In genomic region chr2:31219131-31219969, GRCh38 we compare ENCODE assay signal across 9 cellular contexts. TPM values are rescaled to one million over a fixed set of nuclear protein-coding genes. Genes with fewer than 3 reads are reported as not detected.
DNase-seq lines count a peak whose midpoint lies in the region; ATAC-seq, FAIRE-seq and TF ChIP-seq lines count a peak whose summit lies in the region.
"Had no signal": no experiment of that assay in that cellular context is flagged by ENCODE, and none has a peak within 500 bp of the region (broad histone marks: within the 10 kb centered on the region; RNA-seq: fewer than 3 reads in every experiment).

No MANE protein-coding gene starts in this region.

- no peaks in the 10 kb centered on the region for H3K9me3 Mint-ChIP-seq in stimulated activated naive CD8-positive, alpha-beta T cell treated with anti-CD3 and anti-CD28 coated beads, Interleukin-15, amount 100 ng/mL, for 72 hours
- H3K9me3 Mint-ChIP-seq in activated naive CD4-positive, alpha-beta T cell treated with anti-CD3 and anti-CD28 coated beads for 36 hours: no peaks in the 10 kb centered on the region

- no peaks in the 10 kb centered on the region for H4K20me1 ChIP-seq in GM12878 (ENCODE audit: control insufficient read depth, insufficient read depth)

- peaks cover 29% of the 10 kb centered on the region for H3K27me3 Mint-ChIP-seq in stimulated activated naive CD8-positive, alpha-beta T cell treated with anti-CD3 and anti-CD28 coated beads, Interleukin-15, amount 100 ng/mL, for 72 hours
- peaks cover 14% of the 10 kb centered on the region for H3K27me3 Mint-ChIP-seq in activated naive CD4-positive, alpha-beta T cell treated with anti-CD3 and anti-CD28 coated beads for 36 hours (ENCODE audit: low read depth)

- peaks cover 30% of the 10 kb centered on the region for H3K4me1 Mint-ChIP-seq in stimulated activated naive CD8-positive, alpha-beta T cell treated with anti-CD3 and anti-CD28 coated beads, Interleukin-15, amount 100 ng/mL, for 72 hours
- peaks cover 14% of the 10 kb centered on the region for H3K4me1 Mint-ChIP-seq in activated naive CD4-positive, alpha-beta T cell treated with anti-CD3 and anti-CD28 coated beads for 36 hours (ENCODE audit: low read depth)

- POLR2A ChIA-PET in GM12878 (lab: Charles Lee): interaction anchor here (0.9 to 1.4 kb wide), 3 partner anchors 11 to 37 kb away, joined by 3 to 5 read pairs (median 4); partner anchors contain the start of gene EHD3

- H3K9ac ChIP-seq in GM12878 (ENCODE audit: control insufficient read depth, insufficient read depth, low read length): peak overlapping the region; percentile 21; the same call in 1 of the 2 replicates

- BruUV-seq in GM12878 (replicated peaks; lab: Mats Ljungman, UMichigan): no TSS peak

- no peak overlapping the region for H3K27ac Mint-ChIP-seq in stimulated activated naive CD8-positive, alpha-beta T cell treated with anti-CD3 and anti-CD28 coated beads, Interleukin-15, amount 100 ng/mL, for 72 hours
- H3K27ac Mint-ChIP-seq in activated naive CD4-positive, alpha-beta T cell treated with anti-CD3 and anti-CD28 coated beads for 36 hours: no peak overlapping the region

- H3K9me3 ChIP-seq in GM12878 (replicated peaks; ENCODE audit: control insufficient read depth, insufficient read depth, low read length) (no peaks in the 10 kb centered on the region), vagina (no peaks in the 10 kb centered on the region)

- CTCF ChIA-PET in GM12878 (lab: Yijun Ruan, JAX): interaction anchor here (2.2 to 2.6 kb wide), 2 partner anchors 14 to 49 kb away, joined by 11 to 13 read pairs; partner anchors contain the start of gene EHD3
- CTCF ChIA-PET in activated naive CD4-positive, alpha-beta T cell treated with anti-CD3 and anti-CD28 coated beads for 36 hours (lab: Charles Lee): no interaction called here

- H3K4me3 Mint-ChIP-seq in stimulated activated naive CD8-positive, alpha-beta T cell treated with anti-CD3 and anti-CD28 coated beads, Interleukin-15, amount 100 ng/mL, for 72 hours: no peak overlapping the region
- no peak overlapping the region for H3K4me3 Mint-ChIP-seq in activated naive CD4-positive, alpha-beta T cell treated with anti-CD3 and anti-CD28 coated beads for 36 hours

- H3K79me2 ChIP-seq in GM12878 (ENCODE audit: control insufficient read depth, insufficient read depth, low read length): no peaks in the 10 kb centered on the region

- no peak for TF ChIP-seq RAD21 in GM12878 (IDR thresholded peaks at IDR 0.05; ENCODE audit: insufficient read depth, low read depth, low read length)

- peak overlapping the region; percentile 65 for H3K4me2 ChIP-seq in GM12878 (ENCODE audit: control insufficient read depth, insufficient read depth)

- peak; percentile 19 for ATAC-seq in stimulated activated naive CD8-positive, alpha-beta T cell treated with anti-CD3 and anti-CD28 coated beads, Interleukin-15, Interleukin-2, amounts not matched to agents 100 U/mL and 50 U/mL, for 24 hours
- ATAC-seq in stimulated activated naive CD8-positive, alpha-beta T cell treated with anti-CD3 and anti-CD28 coated beads, Interleukin-15, amount 100 ng/mL, for 72 hours: no peak
- ATAC-seq in HG03064 (IDR thresholded peaks at IDR 0.05; ENCODE audit: low read depth, unreplicated experiment) (peak; percentile 66), GM12878 (peak; percentile 80)

- H3K4me3 ChIP-seq in GM12878 (0 out of 2 replicates have a peak overlapping the region, but pooled peaks have one; percentile 2), vagina (no peak overlapping the region)

- TF ChIP-seq EP300 in GM12878 (IDR thresholded peaks at IDR 0.05; ENCODE audit: borderline replicate concordance in 1 of 2, control insufficient read depth in 1 of 2, low read depth in 2 of 2, low read length in 2 of 2): peak; percentile 28 to 48; a peak in 3 of 4 replicates

- H3K4me1 ChIP-seq in GM12878 (ENCODE audit: control insufficient read depth, insufficient read depth, low read length): peaks cover 50% of the 10 kb centered on the region
- no peaks in the 10 kb centered on the region for H3K4me1 ChIP-seq in vagina

- no peak for TF ChIP-seq POLR2A in GM12878 (IDR thresholded peaks at IDR 0.05; ENCODE audit: low read depth, low read length)
- TF ChIP-seq POLR2A in vagina (IDR thresholded peaks at IDR 0.05): no peak

- SMC1A ChIA-PET in GM12878 (lab: Charles Lee; ENCODE audit: uncharacterized antibody, unreplicated experiment): interaction anchor here (1.2 to 2.6 kb wide), 6 partner anchors 15 to 111 kb away, joined by 3 to 6 read pairs (median 4); partner anchors contain the start of gene EHD3

- in situ Hi-C loops in GM12878 (cut with MboI): no loop called here

- no peak for DNase-seq in stimulated activated naive CD8-positive, alpha-beta T cell treated with anti-CD3 and anti-CD28 coated beads, Interleukin-15, Interleukin-2, amounts not matched to agents 100 U/mL and 50 U/mL, for 24 hours
- no peak for DNase-seq in stimulated activated naive CD8-positive, alpha-beta T cell treated with anti-CD3 and anti-CD28 coated beads, Interleukin-15, amount 100 ng/mL, for 72 hours
- DNase-seq in GM12878 (ENCODE audit: low read depth, low spot score) (peak; percentile 79), vagina (ENCODE audit: extremely low spot score in 2 of 2) (peak; percentile 62 to 79), NCI-H2227 (lab: John Stamatoyannopoulos, UW; ENCODE audit: unreplicated experiment) (no peak), NCI-H446 treated with DMSO at 0.1 percent for 48 hours (lab: John Stamatoyannopoulos, UW) (no peak)
- DNase-seq in activated naive CD4-positive, alpha-beta T cell treated with anti-CD3 and anti-CD28 coated beads for 36 hours: no peak
- DNase-seq: foreskin fibroblast had no signal

- H3K36me3 ChIP-seq in GM12878 (ENCODE audit: control insufficient read depth in 2 of 2, insufficient read depth in 2 of 2, low read length in 1 of 2) (no peaks in the 10 kb centered on the region), vagina (no peaks in the 10 kb centered on the region)

- H3K27ac ChIP-seq in GM12878 (ENCODE audit: control insufficient read depth, insufficient read depth): peak overlapping the region; percentile 52
- H3K27ac ChIP-seq in vagina: no peak overlapping the region

- TF ChIP-seq CTCF in GM12878 (IDR thresholded peaks at IDR 0.05 in 2 of 3, conservative IDR thresholded peaks at IDR 0.05 in 1 of 3; ENCODE audit: control insufficient read depth in 2 of 3, extremely low read depth in 1 of 3, insufficient read depth in 1 of 3, low read depth in 3 of 3, low read length in 3 of 3): no peak
- no peak for TF ChIP-seq CTCF in vagina (IDR thresholded peaks at IDR 0.05)

- 2% methylated on average over 11 of the region's 11 CpGs for WGBS in GM12878 (ENCODE audit: insufficient coverage, insufficient replicate concordance, low lambda C conversion rate, missing lambda C conversion rate)

- peak; percentile 86 for FAIRE-seq in GM12878 (lab: Jason Lieb, UNC)

- H3K27me3 ChIP-seq in GM12878 (replicated peaks in 1 of 2; ENCODE audit: control insufficient read depth in 2 of 2, insufficient read depth in 2 of 2, low read length in 1 of 2): no peaks in the 10 kb centered on the region
- H3K27me3 ChIP-seq in vagina: no peaks in the 10 kb centered on the region

- intact Hi-C loops in GM12878 (cut with micrococcal nuclease; ENCODE audit: unreplicated experiment) (loop anchor here (1.0 to 5.0 kb wide), 2 partner anchors 37 to 113 kb away; no protein-coding TSS in a partner anchor), vagina (cut with DNase I) (no loop called here)
- intact Hi-C loops in activated naive CD4-positive, alpha-beta T cell treated with anti-CD3 and anti-CD28 coated beads for 36 hours (cut with micrococcal nuclease): no loop called here

- RAD21 ChIA-PET in GM12878 (lab: Charles Lee; ENCODE audit: unreplicated experiment): interaction anchor here (0.6 to 1.0 kb wide), 2 partner anchors 11 to 37 kb away, joined by 3 to 4 read pairs; no protein-coding TSS in a partner anchor

- no peaks in the 10 kb centered on the region for H3K36me3 Mint-ChIP-seq in activated naive CD4-positive, alpha-beta T cell treated with anti-CD3 and anti-CD28 coated beads for 36 hours (ENCODE audit: low read depth)

- H2AFZ ChIP-seq in GM12878 (ENCODE audit: control insufficient read depth, low read depth, low read length): no peak overlapping the region

RNA-seq across cellular contexts. Expression of gene CAPN14, which starts 2.0 kb away (rescaled TPM):
- total RNA-seq in GM12878 (2013; cell fraction: nucleolus; rRNA removed): 2.8 and 3.2 TPM in 2 replicates
- total RNA-seq in GM12878 (2014; rRNA removed) (1.1 and 1.4 TPM in 2 replicates), GM12878 (2014; rRNA removed; fragmentation: Illumina TruSeq; extraction: Trizol) (1.3 and 1.4 TPM in 2 replicates), GM12878 (2021) (1.3 and 1.5 TPM in 2 replicates), vagina (4.7 TPM)
- 0.16 TPM for polyA plus RNA-seq in GM12878 (2011; ENCODE audit: low read depth)
- polyA plus RNA-seq in GM12878 (2011; rRNA removed) (1.2 and 1.5 TPM in 2 replicates), GM12878 (2014; fragmentation: Illumina TruSeq; extraction: Trizol) (1.5 and 1.8 TPM in 2 replicates), GM12878 (2014; fragmentation: Nextera tagmentation; extraction: Ambion mirVana) (under 1 TPM; 0.08 to 0.22 TPM), GM12878 (2014; rRNA removed) (1.4 TPM in 2 replicates), GM12878 (2016; fragmentation: Nextera tagmentation; extraction: Ambion mirVana) (under 1 TPM; 0.64 to 0.72 TPM)
- polyA plus RNA-seq in GM12878 (2011; cell fraction: cytosol; rRNA removed): 0.90 and 1.0 TPM in 2 replicates
- 2.1 and 2.2 TPM in 2 replicates for polyA plus RNA-seq in GM12878 (2011; cell fraction: nucleus; rRNA removed)
- polyA plus RNA-seq in GM12878 (2012): 0.29 and 0.34 TPM in 2 replicates
- 1.2 and 1.4 TPM in 2 replicates for polyA minus RNA-seq in GM12878 (2011; rRNA and poly(A)+ RNA removed)
- 0.40 TPM in 1 of 2 replicates, not detected in the other for polyA minus RNA-seq in GM12878 (2011; cell fraction: cytosol; rRNA and poly(A)+ RNA removed)
- 0.85 and 1.5 TPM in 2 replicates for polyA minus RNA-seq in GM12878 (2011; cell fraction: nucleus; rRNA and poly(A)+ RNA removed)
- 1 to 10 TPM; 1.1 TPM for total RNA-seq in activated naive CD4-positive, alpha-beta T cell treated with anti-CD3 and anti-CD28 coated beads for 36 hours

RNA-seq across cellular contexts. Expression of gene EHD3, which starts 14.6 kb away (rescaled TPM):
- 4.6 and 4.9 TPM in 2 replicates for total RNA-seq in GM12878 (2013; cell fraction: nucleolus; rRNA removed)
- 10.0 and 10.2 TPM in 2 replicates for total RNA-seq in GM12878 (2014; rRNA removed)
- 6.9 and 7.1 TPM in 2 replicates for total RNA-seq in GM12878 (2014; rRNA removed; fragmentation: Illumina TruSeq; extraction: Trizol)
- total RNA-seq in GM12878 (2021): 10.8 and 10.9 TPM in 2 replicates
- polyA plus RNA-seq in GM12878 (2011; ENCODE audit: low read depth): 0.89 TPM
- polyA plus RNA-seq in GM12878 (2011; rRNA removed): 3.4 and 6.1 TPM in 2 replicates
- 6.3 and 8.2 TPM in 2 replicates for polyA plus RNA-seq in GM12878 (2011; cell fraction: cytosol; rRNA removed)
- 3.3 and 4.2 TPM in 2 replicates for polyA plus RNA-seq in GM12878 (2011; cell fraction: nucleus; rRNA removed)
- 1.0 and 1.1 TPM in 2 replicates for polyA plus RNA-seq in GM12878 (2012)
- 6.6 and 9.3 TPM in 2 replicates for polyA plus RNA-seq in GM12878 (2014; fragmentation: Illumina TruSeq; extraction: Trizol)
- 1 to 10 TPM; 1.1 to 1.5 TPM for polyA plus RNA-seq in GM12878 (2014; fragmentation: Nextera tagmentation; extraction: Ambion mirVana)
- 9.4 and 9.8 TPM in 2 replicates for polyA plus RNA-seq in GM12878 (2014; rRNA removed)
- 1 to 10 TPM; 8.1 to 8.3 TPM for polyA plus RNA-seq in GM12878 (2016; fragmentation: Nextera tagmentation; extraction: Ambion mirVana)
- 8.9 and 9.0 TPM in 2 replicates for polyA minus RNA-seq in GM12878 (2011; rRNA and poly(A)+ RNA removed)
- 2.1 and 3.1 TPM in 2 replicates for polyA minus RNA-seq in GM12878 (2011; cell fraction: cytosol; rRNA and poly(A)+ RNA removed)
- 2.2 and 3.7 TPM in 2 replicates for polyA minus RNA-seq in GM12878 (2011; cell fraction: nucleus; rRNA and poly(A)+ RNA removed)
- total RNA-seq in vagina: 10.3 TPM
- under 1 TPM; 0.67 to 0.74 TPM for total RNA-seq in activated naive CD4-positive, alpha-beta T cell treated with anti-CD3 and anti-CD28 coated beads for 36 hours

Comparison
In these comparisons a context has a peak if more than half of its experiments do, and no peak if none do; other contexts are left out.
1. DNase-seq: peak in GM12878 (single experiment) and vagina (2 of 2); none in stimulated activated naive CD8-positive, alpha-beta T cell treated with anti-CD3 and anti-CD28 coated beads, Interleukin-15, Interleukin-2, amounts not matched to agents 100 U/mL and 50 U/mL, for 24 hours (single experiment), stimulated activated naive CD8-positive, alpha-beta T cell treated with anti-CD3 and anti-CD28 coated beads, Interleukin-15, amount 100 ng/mL, for 72 hours (0 of 2), NCI-H2227 (single experiment), NCI-H446 treated with DMSO at 0.1 percent for 48 hours (single experiment) and activated naive CD4-positive, alpha-beta T cell treated with anti-CD3 and anti-CD28 coated beads for 36 hours (single experiment).